In genomic region chr14:104973215-104974145, GRCh38 we compare ENCODE assay signal across 9 cellular contexts. TPM values are rescaled to one million over a fixed set of nuclear protein-coding genes. Genes with fewer than 3 reads are reported as not detected.
DNase-seq lines count a peak whose midpoint lies in the region; ATAC-seq, FAIRE-seq and TF ChIP-seq lines count a peak whose summit lies in the region.
"Had no signal": no experiment of that assay in that cellular context is flagged by ENCODE, and none has a peak within 500 bp of the region (broad histone marks: within the 10 kb centered on the region; RNA-seq: fewer than 3 reads in every experiment).

No MANE protein-coding gene starts in this region.

- H3K14ac ChIP-seq in IMR-90 (replicated peaks; ENCODE audit: low read depth, low read length) = peak overlapping the region; percentile 35

- H2BK120ac ChIP-seq in IMR-90 (ENCODE audit: low read depth, low read length) = peak overlapping the region; percentile 95

- no TSS peak for BruUV-seq in IMR-90 (replicated peaks; lab: Mats Ljungman, UMichigan)

- POLR2A ChIA-PET in A549 (lab: Yijun Ruan, JAX) = interaction anchor here (0.6 to 3.8 kb wide), 11 partner anchors 12 to 118 kb away, joined by 3 to 76 read pairs (median 4); partner anchors contain the start of genes CDCA4 and CLBA1
- POLR2A ChIA-PET in IMR-90 (lab: Charles Lee; ENCODE audit: unreplicated experiment) = interaction anchor here (0.9 kb wide), 1 partner anchor 112 kb away, joined by 7 read pairs; no protein-coding TSS in a partner anchor

- peak; percentile 97 for FAIRE-seq in A549 (lab: Jason Lieb, UNC)

- peak overlapping the region; percentile 89 for H2AFZ ChIP-seq in IMR-90 (replicated peaks; ENCODE audit: low read length, poor library complexity)

- H4K91ac ChIP-seq in IMR-90 (ENCODE audit: insufficient read depth, low read depth, low read length) = peak overlapping the region; percentile 84

- H3K4me1 ChIP-seq in A549 (peaks cover 81% of the 10 kb centered on the region), IMR-90 (ENCODE audit: control insufficient read depth, insufficient read depth, low read length) (peaks cover 37% of the 10 kb centered on the region)

- intact Hi-C loops in IMR-90 (cut with micrococcal nuclease) = loop anchor here (1.0 to 5.0 kb wide), 3 partner anchors 41 to 113 kb away; no protein-coding TSS in a partner anchor
- intact Hi-C loops in activated T-helper 2 cell treated with anti-CD3 and anti-CD28 coated beads, Interferon-gamma antibody, Interleukin-2, Interleukin-4, amounts not matched to agents 10 μg/mL and 5 μg/mL and 100 μg/mL, durations not matched to agents 14 hours and 24 hours and 36 hours (cut with micrococcal nuclease) = no loop called here

- under 1% methylated on average over 12 of the region's 32 CpGs for WGBS in A549 (ENCODE audit: missing lambda C conversion rate)
- 0% methylated on average over 7 of the region's 32 CpGs; no CpG with 5 or more reads in 1 of the 2 experiments for WGBS in IMR-90 (ENCODE audit: extremely low coverage in 2 of 2, insufficient read length in 1 of 2), 2 experiments

- peak overlapping the region; percentile 20 for H3K9ac ChIP-seq in IMR-90 (ENCODE audit: low read depth, low read length)

- H2BK15ac ChIP-seq in IMR-90 (ENCODE audit: low read depth, low read length) = peak overlapping the region; percentile 77; the same call in 1 of the 3 replicates

- no peaks in the 10 kb centered on the region for H3K9me3 Mint-ChIP-seq in activated T-helper 2 cell treated with anti-CD3 and anti-CD28 coated beads, Interferon-gamma antibody, Interleukin-2, Interleukin-4, amounts not matched to agents 10 μg/mL and 5 μg/mL and 100 μg/mL, durations not matched to agents 14 hours and 24 hours and 36 hours

- TF ChIP-seq EP300 in A549 (IDR thresholded peaks at IDR 0.05) = peak; percentile 22 to 75; a peak in 2 of 5 replicates

- TF ChIP-seq POLR2A in A549 (IDR thresholded peaks at IDR 0.05; ENCODE audit: low read length) (peak; percentile 38), IMR-90 (IDR thresholded peaks at IDR 0.05; ENCODE audit: low read depth, low read length) (no peak)

- TF ChIP-seq CTCF in A549 (IDR thresholded peaks at IDR 0.05) (no peak), IMR-90 (conservative IDR thresholded peaks at IDR 0.05; ENCODE audit: low read depth, low read length) (no peak)

- H2BK5ac ChIP-seq in IMR-90 (ENCODE audit: low read depth, low read length, poor library complexity, severe bottlenecking) = peak overlapping the region; percentile 90

- H3K23ac ChIP-seq in IMR-90 (ENCODE audit: low read depth, low read length) = peak overlapping the region; percentile 72

- dilution Hi-C loops in IMR-90 (cut with HindIII; ENCODE audit: low sequenced_read_pairs, unreplicated experiment) = no loop called here

- peaks cover 10% of the 10 kb centered on the region for H3K27me3 Mint-ChIP-seq in activated T-helper 2 cell treated with anti-CD3 and anti-CD28 coated beads, Interferon-gamma antibody, Interleukin-2, Interleukin-4, amounts not matched to agents 10 μg/mL and 5 μg/mL and 100 μg/mL, durations not matched to agents 14 hours and 24 hours and 36 hours (ENCODE audit: low read depth)

- peak overlapping the region; percentile 97 to 99 for H3K27ac ChIP-seq in A549
- H3K27ac ChIP-seq in IMR-90 (ENCODE audit: insufficient read depth, low read length) = peak overlapping the region; percentile 83
- H3K27ac ChIP-seq: SK-N-MC had no signal

- peak; percentile 85 to 97 for DNase-seq in A549 (ENCODE audit: low read depth in 1 of 2, low spot score in 1 of 2)
- peak; percentile 94 for DNase-seq in IMR-90
- DNase-seq in dermis blood vessel endothelial cell = peak; percentile 96
- DNase-seq in mesenteric fat pad (ENCODE audit: low spot score) = peak; percentile 95
- DNase-seq in activated T-helper 2 cell treated with anti-CD3 and anti-CD28 coated beads, Interferon-gamma antibody, Interleukin-2, Interleukin-4, amounts not matched to agents 10 μg/mL and 5 μg/mL and 100 μg/mL, durations not matched to agents 14 hours and 24 hours and 36 hours (ENCODE audit: low spot score) = no peak
- DNase-seq in cortex of kidney (lab: John Stamatoyannopoulos, UW) = no peak
- no peak for DNase-seq in activated CD4-positive, alpha-beta T cell treated with anti-CD3 and anti-CD28 coated beads, Interleukin-2, amount 50 U/mL, for 1 hour

- H3K18ac ChIP-seq in IMR-90 (ENCODE audit: low read depth, low read length) = peak overlapping the region; percentile 10; the same call in 1 of the 2 replicates

- no peaks in the 10 kb centered on the region for H3K9me3 ChIP-seq in A549
- no peaks in the 10 kb centered on the region for H3K9me3 ChIP-seq in IMR-90 (ENCODE audit: control insufficient read depth, insufficient read depth, low read length)

- H3K27me3 ChIP-seq in IMR-90 (ENCODE audit: control insufficient read depth, insufficient read depth, low read length) = no peaks in the 10 kb centered on the region

- no peak overlapping the region for H3K27ac Mint-ChIP-seq in activated T-helper 2 cell treated with anti-CD3 and anti-CD28 coated beads, Interferon-gamma antibody, Interleukin-2, Interleukin-4, amounts not matched to agents 10 μg/mL and 5 μg/mL and 100 μg/mL, durations not matched to agents 14 hours and 24 hours and 36 hours

- TF ChIP-seq RAD21 in A549 (conservative IDR thresholded peaks at IDR 0.05 in 1 of 2, IDR thresholded peaks at IDR 0.05 in 1 of 2) (no peak; a peak in 1 of 5 replicates), IMR-90 (IDR thresholded peaks at IDR 0.05; ENCODE audit: low read length) (no peak)

- peak overlapping the region; percentile 19 to 85; a peak in 3 of 4 replicates for H4K8ac ChIP-seq in IMR-90 (ENCODE audit: low read depth in 2 of 2, low read length in 2 of 2)

- H3K56ac ChIP-seq in IMR-90 (ENCODE audit: extremely low read depth, insufficient read depth, low read length) = no peak overlapping the region

- H3K4me3 Mint-ChIP-seq in activated T-helper 2 cell treated with anti-CD3 and anti-CD28 coated beads, Interferon-gamma antibody, Interleukin-2, Interleukin-4, amounts not matched to agents 10 μg/mL and 5 μg/mL and 100 μg/mL, durations not matched to agents 14 hours and 24 hours and 36 hours (ENCODE audit: low read depth) = no peak overlapping the region

- in situ Hi-C loops in IMR-90 (cut with MboI; ENCODE audit: low sequenced_read_pairs) = loop anchor here (5.0 kb wide), 2 partner anchors 36 to 74 kb away; no protein-coding TSS in a partner anchor

- H3K4me3 ChIP-seq in A549 = peak overlapping the region; percentile 25
- H3K4me3 ChIP-seq in IMR-90 (ENCODE audit: insufficient read depth, low read depth, low read length) = no peak overlapping the region
- H3K4me3 ChIP-seq: SK-N-MC had no signal

- H4K5ac ChIP-seq in IMR-90 (ENCODE audit: low read depth, low read length) = peak overlapping the region; percentile 47; the same call in 1 of the 2 replicates

- H3K9me1 ChIP-seq in IMR-90 (ENCODE audit: insufficient read depth, low read length) = peaks cover 11% of the 10 kb centered on the region

- H3K4me2 ChIP-seq in A549 (peak overlapping the region; percentile 97), IMR-90 (ENCODE audit: low read depth, low read length) (peak overlapping the region; percentile 81)

- ATAC-seq in A549 (peak; percentile 44 to 68), IMR-90 (ENCODE audit: low read depth) (peak; percentile 78), HG03108 (IDR thresholded peaks at IDR 0.05; ENCODE audit: unreplicated experiment) (no peak)

- CTCF ChIA-PET in A549 (lab: Yijun Ruan, JAX) (interaction anchor here (0.7 to 6.6 kb wide), 22 partner anchors 9 to 205 kb away, joined by 3 to 235 read pairs (median 10); partner anchors contain the start of genes CDCA4 and CLBA1), IMR-90 (lab: Yijun Ruan, JAX) (interaction anchor here (0.6 to 4.1 kb wide), 3 partner anchors 65 to 72 kb away, joined by 3 to 21 read pairs (median 5); no protein-coding TSS in a partner anchor)

- peaks cover 5% of the 10 kb centered on the region for H3K4me1 Mint-ChIP-seq in activated T-helper 2 cell treated with anti-CD3 and anti-CD28 coated beads, Interferon-gamma antibody, Interleukin-2, Interleukin-4, amounts not matched to agents 10 μg/mL and 5 μg/mL and 100 μg/mL, durations not matched to agents 14 hours and 24 hours and 36 hours (ENCODE audit: low read depth)

- peaks cover 0 to 21% of the 10 kb centered on the region in 2 experiments; a peak in 1 of 4 replicates for H3K79me1 ChIP-seq in IMR-90 (ENCODE audit: low read depth in 1 of 2, low read length in 2 of 2)

- peak overlapping the region; percentile 75 for H2BK20ac ChIP-seq in IMR-90 (ENCODE audit: low read depth, low read length)

- H2AK9ac ChIP-seq in IMR-90 (replicated peaks; ENCODE audit: low read depth, low read length, poor library complexity) = peak overlapping the region; percentile 99

- no peaks in the 10 kb centered on the region for H3K36me3 ChIP-seq in IMR-90 (ENCODE audit: control insufficient read depth, insufficient read depth, low read length)

- peak overlapping the region; percentile 87 for H2AK5ac ChIP-seq in IMR-90 (ENCODE audit: low read depth, low read length)

- peak overlapping the region; percentile 93 for H3K4ac ChIP-seq in IMR-90 (ENCODE audit: low read depth, low read length)

- 0 out of 2 replicates have a peak, but pooled peaks cover 3% of the 10 kb centered on the region for H4K20me1 ChIP-seq in IMR-90 (ENCODE audit: insufficient read depth, low read length)

- no peaks in the 10 kb centered on the region for H3K36me3 Mint-ChIP-seq in activated T-helper 2 cell treated with anti-CD3 and anti-CD28 coated beads, Interferon-gamma antibody, Interleukin-2, Interleukin-4, amounts not matched to agents 10 μg/mL and 5 μg/mL and 100 μg/mL, durations not matched to agents 14 hours and 24 hours and 36 hours (ENCODE audit: low read depth)

RNA-seq across cellular contexts. Expression of gene AHNAK2, which starts 4.7 kb away (rescaled TPM):
- polyA plus RNA-seq in A549 (2011; rRNA removed) (43.7 and 56.7 TPM in 2 replicates), A549 (2017; fragmentation: RNase III; extraction: RNeasy Plus Mini Kit Qiagen cat#74134 plus additional on column Dnase treatment) (34.4 to 46.5 TPM (median 43.3 TPM) in 3 replicates), IMR-90 (2012; rRNA removed) (2.5 and 2.6 TPM in 2 replicates)
- polyA plus RNA-seq in A549 (2012; cell fraction: cytosol; rRNA removed) = 9.8 and 11.7 TPM in 2 replicates
- polyA plus RNA-seq in A549 (2012; cell fraction: nucleus; rRNA removed) = 65.0 and 74.3 TPM in 2 replicates
- polyA minus RNA-seq in A549 (2011; rRNA and poly(A)+ RNA removed) = 212 and 231 TPM in 2 replicates
- total RNA-seq in IMR-90 (2012; rRNA removed) (6.7 and 7.9 TPM in 2 replicates), dermis blood vessel endothelial cell (24.5 and 40.5 TPM in 2 replicates), mesenteric fat pad (15.7 TPM)
- 0.93 and 1.1 TPM in 2 replicates for polyA plus RNA-seq in IMR-90 (2012; cell fraction: cytosol; rRNA removed)
- 4.5 and 7.9 TPM in 2 replicates for polyA plus RNA-seq in IMR-90 (2012; cell fraction: nucleus; rRNA removed; ENCODE audit: low replicate concordance)
- 0.02 and 0.07 TPM in 2 replicates for total RNA-seq in activated T-helper 2 cell treated with anti-CD3 and anti-CD28 coated beads, Interferon-gamma antibody, Interleukin-2, Interleukin-4, amounts not matched to agents 10 μg/mL and 5 μg/mL and 100 μg/mL, durations not matched to agents 14 hours and 24 hours and 36 hours

RNA-seq across cellular contexts. Expression of gene CLBA1, which starts 12.1 kb away (rescaled TPM):
- polyA plus RNA-seq in A549 (2011; rRNA removed) (11.3 and 11.5 TPM in 2 replicates), A549 (2017; fragmentation: RNase III; extraction: RNeasy Plus Mini Kit Qiagen cat#74134 plus additional on column Dnase treatment) (10.7 to 12.5 TPM (median 12.0 TPM) in 3 replicates), IMR-90 (2012; rRNA removed) (5.2 and 6.2 TPM in 2 replicates)
- polyA plus RNA-seq in A549 (2012; cell fraction: cytosol; rRNA removed) = 7.7 and 8.6 TPM in 2 replicates
- 14.0 and 16.7 TPM in 2 replicates for polyA plus RNA-seq in A549 (2012; cell fraction: nucleus; rRNA removed)
- 8.6 and 9.5 TPM in 2 replicates for polyA minus RNA-seq in A549 (2011; rRNA and poly(A)+ RNA removed)
- total RNA-seq in IMR-90 (2012; rRNA removed) (2.2 and 2.7 TPM in 2 replicates), dermis blood vessel endothelial cell (3.7 and 4.6 TPM in 2 replicates), mesenteric fat pad (2.8 TPM)
- polyA plus RNA-seq in IMR-90 (2012; cell fraction: cytosol; rRNA removed) = 3.5 and 4.0 TPM in 2 replicates
- 10.8 and 12.0 TPM in 2 replicates for polyA plus RNA-seq in IMR-90 (2012; cell fraction: nucleus; rRNA removed; ENCODE audit: low replicate concordance)
- total RNA-seq in activated T-helper 2 cell treated with anti-CD3 and anti-CD28 coated beads, Interferon-gamma antibody, Interleukin-2, Interleukin-4, amounts not matched to agents 10 μg/mL and 5 μg/mL and 100 μg/mL, durations not matched to agents 14 hours and 24 hours and 36 hours = 0.94 and 1.4 TPM in 2 replicates

RNA-seq across cellular contexts. Expression of gene CDCA4, which starts 47.4 kb away (rescaled TPM):
- polyA plus RNA-seq in A549 (2011; rRNA removed) = 19.5 and 24.2 TPM in 2 replicates
- 42.8 and 52.7 TPM in 2 replicates for polyA plus RNA-seq in A549 (2012; cell fraction: cytosol; rRNA removed)
- polyA plus RNA-seq in A549 (2012; cell fraction: nucleus; rRNA removed) = 44.8 and 46.3 TPM in 2 replicates
- polyA plus RNA-seq in A549 (2017; fragmentation: RNase III; extraction: RNeasy Plus Mini Kit Qiagen cat#74134 plus additional on column Dnase treatment) = 25.9 to 28.0 TPM (median 26.9 TPM) in 3 replicates
- polyA minus RNA-seq in A549 (2011; rRNA and poly(A)+ RNA removed) = 16.6 and 20.0 TPM in 2 replicates
- total RNA-seq in IMR-90 (2012; rRNA removed) = 17.7 and 19.7 TPM in 2 replicates
- 18.6 and 21.4 TPM in 2 replicates for polyA plus RNA-seq in IMR-90 (2012; rRNA removed)
- polyA plus RNA-seq in IMR-90 (2012; cell fraction: cytosol; rRNA removed) = 17.8 and 18.2 TPM in 2 replicates
- polyA plus RNA-seq in IMR-90 (2012; cell fraction: nucleus; rRNA removed; ENCODE audit: low replicate concordance) = 9.9 and 13.1 TPM in 2 replicates
- total RNA-seq in dermis blood vessel endothelial cell = 29.8 and 41.1 TPM in 2 replicates
- total RNA-seq in mesenteric fat pad = 3.4 TPM
- total RNA-seq in activated T-helper 2 cell treated with anti-CD3 and anti-CD28 coated beads, Interferon-gamma antibody, Interleukin-2, Interleukin-4, amounts not matched to agents 10 μg/mL and 5 μg/mL and 100 μg/mL, durations not matched to agents 14 hours and 24 hours and 36 hours = 47.7 and 49.6 TPM in 2 replicates

RNA-seq across cellular contexts. Expression of gene PLD4, which starts 48.8 kb away (rescaled TPM):
- 0.01 TPM in 2 replicates for polyA plus RNA-seq in A549 (2011; rRNA removed)
- polyA plus RNA-seq in A549 (2012; cell fraction: cytosol; rRNA removed) = 0.03 TPM in 1 of 2 replicates, not detected in the other
- 0.06 and 0.11 TPM in 2 replicates for polyA plus RNA-seq in A549 (2012; cell fraction: nucleus; rRNA removed)
- polyA plus RNA-seq in A549 (2017; fragmentation: RNase III; extraction: RNeasy Plus Mini Kit Qiagen cat#74134 plus additional on column Dnase treatment) = 0.01 TPM in 2 of 3 replicates, not detected in the other
- polyA minus RNA-seq in A549 (2011; rRNA and poly(A)+ RNA removed) = 0.17 TPM in 1 of 2 replicates, not detected in the other
- total RNA-seq in IMR-90 (2012; rRNA removed) = not detected in 2 replicates
- 0.05 and 0.07 TPM in 2 replicates for polyA plus RNA-seq in IMR-90 (2012; rRNA removed)
- polyA plus RNA-seq in IMR-90 (2012; cell fraction: cytosol; rRNA removed) = 0.04 TPM in 1 of 2 replicates, not detected in the other
- 0.12 and 0.14 TPM in 2 replicates for polyA plus RNA-seq in IMR-90 (2012; cell fraction: nucleus; rRNA removed; ENCODE audit: low replicate concordance)
- under 0.01 and 0.05 TPM in 2 replicates for total RNA-seq in dermis blood vessel endothelial cell
- 0.06 TPM for total RNA-seq in mesenteric fat pad
- total RNA-seq in activated T-helper 2 cell treated with anti-CD3 and anti-CD28 coated beads, Interferon-gamma antibody, Interleukin-2, Interleukin-4, amounts not matched to agents 10 μg/mL and 5 μg/mL and 100 μg/mL, durations not matched to agents 14 hours and 24 hours and 36 hours = 0.16 and 0.23 TPM in 2 replicates

Comparison
In these comparisons a context has a peak if more than half of its experiments do, and no peak if none do; other contexts are left out.
1. DNase-seq: peak in A549 (2 of 2), IMR-90 (single experiment), dermis blood vessel endothelial cell (single experiment) and mesenteric fat pad (single experiment); none in activated T-helper 2 cell treated with anti-CD3 and anti-CD28 coated beads, Interferon-gamma antibody, Interleukin-2, Interleukin-4, amounts not matched to agents 10 μg/mL and 5 μg/mL and 100 μg/mL, durations not matched to agents 14 hours and 24 hours and 36 hours (single experiment), cortex of kidney (single experiment) and activated CD4-positive, alpha-beta T cell treated with anti-CD3 and anti-CD28 coated beads, Interleukin-2, amount 50 U/mL, for 1 hour (single experiment).